Comparison of ENCODE assay signal across 24 cellular contexts in genomic region chr11:60771879-60772525, GRCh38. TPM values are rescaled to one million over a fixed set of nuclear protein-coding genes. Genes with fewer than 3 reads are reported as not detected.
A peak's percentile ranks its signal among the peaks of the same experiment; 100 is the strongest.
DNase-seq lines count a peak whose midpoint lies in the region; ATAC-seq and TF ChIP-seq lines count a peak whose summit lies in the region.
"Had no signal": no experiment of that assay in that cellular context is flagged by ENCODE, and none has a peak within 500 bp of the region (broad histone marks: within the 10 kb centered on the region; RNA-seq: fewer than 3 reads in every experiment).

No MANE protein-coding gene starts in this region.

- no peaks in the 10 kb centered on the region for H3K36me3 ChIP-seq in PC-9 (ENCODE audit: low read depth)
- H3K36me3 ChIP-seq: tibial artery, WERI-Rb-1 had no signal

- peak; percentile 33 for DNase-seq in activated effector memory CD4-positive, alpha-beta T cell treated with anti-CD3 and anti-CD28 coated beads, Interleukin-2, amount 50 U/mL, for 16 hours
- no peak for DNase-seq in activated effector memory CD4-positive, alpha-beta T cell treated with Interleukin-2 at 50 U/mL for 16 hours
- DNase-seq in PC-9 (no peak), glomerular visceral epithelial cell (ENCODE audit: extremely low spot score) (peak; percentile 13), caudate nucleus (lab: John Stamatoyannopoulos, UW) (no peak), T-helper 1 cell (no peak)
- DNase-seq in effector CD4-positive, alpha-beta T cell, result no peak
- DNase-seq: 8988T; activated CD4-positive, alpha-beta memory T cell treated with anti-CD3 and anti-CD28 coated beads for 36 hours; activated naive CD8-positive, alpha-beta T cell treated with anti-CD3 and anti-CD28 coated beads, Interleukin-2, amount 50 U/mL, for 24 hours; activated T-cell treated with anti-CD3 and anti-CD28 coated beads, Interleukin-2, amount 50 U/mL, for 72 hours; islet precursor cell; Kasumi-1; NCI-H1436; stimulated activated CD4-positive, alpha-beta T cell treated with anti-CD3 and anti-CD28 coated beads, Interleukin-12 subunit alpha, Interleukin-12 subunit beta, amount 100 ng/mL, for 4 hours; tibial artery; WERI-Rb-1 had no signal

- ATAC-seq in GM19035 (IDR thresholded peaks at IDR 0.05; ENCODE audit: unreplicated experiment), result no peak
- ATAC-seq: activated naive CD8-positive, alpha-beta T cell treated with anti-CD3 and anti-CD28 coated beads, Interleukin-2, amount 50 U/mL, for 24 hours; activated T-cell treated with anti-CD3 and anti-CD28 coated beads, Interleukin-2, amount 50 U/mL, for 72 hours; GM23338; stimulated activated effector memory CD8-positive, alpha-beta T cell treated with anti-CD3 and anti-CD28 coated beads, Interleukin-12 subunit alpha, Interleukin-12 subunit beta, amount 100 ng/mL, for 72 hours had no signal

- no peak for TF ChIP-seq CTCF in PC-9 (conservative IDR thresholded peaks at IDR 0.05)

- no peaks in the 10 kb centered on the region for H3K9me2 ChIP-seq in PC-9 (ENCODE audit: insufficient read depth)

- peak overlapping the region; percentile 7; the same call in 1 of the 2 replicates for H3K4me2 ChIP-seq in PC-9
- H3K4me2 ChIP-seq: GM23338 had no signal

- H3K9me3 ChIP-seq in PC-9 (ENCODE audit: insufficient read depth, low read depth), result no peaks in the 10 kb centered on the region
- H3K9me3 ChIP-seq: tibial artery had no signal

- H3K79me2 ChIP-seq in PC-9 (ENCODE audit: low read depth), result no peaks in the 10 kb centered on the region

- intact Hi-C loops in PC-9 (cut with micrococcal nuclease; ENCODE audit: unreplicated experiment), result no loop called here

- H3K27ac ChIP-seq in PC-9 (no peak overlapping the region), caudate nucleus (ENCODE audit: low read depth, low read length) (no peak overlapping the region)
- H3K27ac ChIP-seq: RWPE1, tibial artery, WERI-Rb-1 had no signal

- POLR2A ChIA-PET in PC-9 (lab: Charles Lee; ENCODE audit: unreplicated experiment), result interaction anchor here (0.6 kb wide), 1 partner anchor 70 kb away, joined by 3 read pairs; no protein-coding TSS in a partner anchor

- no peaks in the 10 kb centered on the region for H3F3A ChIP-seq in PC-9 (ENCODE audit: insufficient read depth, low read depth)

- CTCF ChIA-PET in PC-9 (lab: Charles Lee), result no interaction called here

- no TSS peak for BruUV-seq in PC-9 (replicated peaks; lab: Mats Ljungman, UMichigan)

- peaks cover 74% of the 10 kb centered on the region for H3K27me3 ChIP-seq in PC-9 (ENCODE audit: insufficient read depth, low read depth)

- H2AFZ ChIP-seq in PC-9, result no peak overlapping the region
- H2AFZ ChIP-seq: GM23338 had no signal

- no peaks in the 10 kb centered on the region for H4K20me1 ChIP-seq in PC-9 (ENCODE audit: insufficient read depth)

- H3K4me1 ChIP-seq in PC-9 (replicated peaks; ENCODE audit: insufficient read depth), result no peaks in the 10 kb centered on the region

- no peak overlapping the region for H3K4me3 ChIP-seq in PC-9
- H3K4me3 ChIP-seq: GM23338, tibial artery had no signal

RNA-seq across cellular contexts. Expression of gene MS4A10, which starts 13.1 kb away (rescaled TPM):
- not detected in 2 replicates for total RNA-seq in PC-9 (2021)
- total RNA-seq: activated CD4-positive, alpha-beta memory T cell treated with anti-CD3 and anti-CD28 coated beads for 36 hours; activated T-cell treated with anti-CD3 and anti-CD28 coated beads, Interleukin-2, amount 50 U/mL, for 72 hours; GM23338; mesothelial cell of epicardium; neural crest cell; pulmonary artery endothelial cell had no signal

RNA-seq across cellular contexts. Expression of gene MS4A15, which starts 15.3 kb away (rescaled TPM):
- total RNA-seq in PC-9 (2021), result not detected in 2 replicates
- total RNA-seq: activated CD4-positive, alpha-beta memory T cell treated with anti-CD3 and anti-CD28 coated beads for 36 hours; activated T-cell treated with anti-CD3 and anti-CD28 coated beads, Interleukin-2, amount 50 U/mL, for 72 hours; GM23338; neural crest cell; pulmonary artery endothelial cell had no signal

RNA-seq across cellular contexts. Expression of gene MS4A18, which starts 47.5 kb away (rescaled TPM):
- not detected in 2 replicates for total RNA-seq in PC-9 (2021)
- total RNA-seq: activated CD4-positive, alpha-beta memory T cell treated with anti-CD3 and anti-CD28 coated beads for 36 hours; activated T-cell treated with anti-CD3 and anti-CD28 coated beads, Interleukin-2, amount 50 U/mL, for 72 hours; GM23338; mesothelial cell of epicardium; neural crest cell; pulmonary artery endothelial cell had no signal

Comparison
In these comparisons a context has a peak if more than half of its experiments do, and no peak if none do; other contexts are left out.
1. DNase-seq: peak in activated effector memory CD4-positive, alpha-beta T cell treated with anti-CD3 and anti-CD28 coated beads, Interleukin-2, amount 50 U/mL, for 16 hours (single experiment) and glomerular visceral epithelial cell (single experiment); none in activated effector memory CD4-positive, alpha-beta T cell treated with Interleukin-2 at 50 U/mL for 16 hours (single experiment), PC-9 (0 of 2), caudate nucleus (0 of 61), T-helper 1 cell (0 of 5) and effector CD4-positive, alpha-beta T cell (single experiment).